ENCODE assay signal across 9 cellular contexts in genomic region chr13:110309159-110309476, GRCh38. TPM values are rescaled to one million over a fixed set of nuclear protein-coding genes. Genes with fewer than 3 reads are reported as not detected.
DNase-seq lines count a peak whose midpoint lies in the region; ATAC-seq and TF ChIP-seq lines count a peak whose summit lies in the region.
"Had no signal": no experiment of that assay in that cellular context is flagged by ENCODE, and none has a peak within 500 bp of the region (broad histone marks: within the 10 kb centered on the region; RNA-seq: fewer than 3 reads in every experiment).

No MANE protein-coding gene starts in this region.

- no peak for DNase-seq in fibroblast of mammary gland (ENCODE audit: low read depth)
- peak; percentile 29 for DNase-seq in type B pancreatic cell (ENCODE audit: extremely low spot score, unreplicated experiment)
- no peak for DNase-seq in NCI-H1436 (lab: John Stamatoyannopoulos, UW)
- DNase-seq in activated T-cell treated with anti-CD3 and anti-CD28 coated beads for 4 hours: no peak
- DNase-seq: NCI-H2171 treated with DMSO at 0.1 percent for 48 hours had no signal

- H3K4me3 Mint-ChIP-seq in nephron (peak overlapping the region; percentile 98 to 99 (median 98)), type B pancreatic cell (peak overlapping the region; percentile 96)
- H3K4me3 Mint-ChIP-seq in activated T-helper 17 cell treated with anti-CD3 and anti-CD28 coated beads, Interleukin-2, amount 50 U/mL, for 72 hours: no peak overlapping the region
- H3K4me3 Mint-ChIP-seq: IgD-negative memory B cell had no signal

- TF ChIP-seq CTCF in WI38 (IDR thresholded peaks at IDR 0.05; ENCODE audit: low read depth, low read length) (no peak), fibroblast of mammary gland (conservative IDR thresholded peaks at IDR 0.05; ENCODE audit: control insufficient read depth, insufficient read depth, low read depth, low read length) (no peak), nephron (IDR thresholded peaks at IDR 0.05; ENCODE audit: unreplicated experiment in 3 of 3) (no peak), type B pancreatic cell (conservative IDR thresholded peaks at IDR 0.05) (no peak)

- no peak for ATAC-seq in activated T-helper 17 cell treated with anti-CD3 and anti-CD28 coated beads, Interleukin-2, amount 50 U/mL, for 72 hours (replicated peaks)

- H3K27ac Mint-ChIP-seq in nephron (peak overlapping the region; percentile 93 to 98 (median 97)), type B pancreatic cell (peak overlapping the region; percentile 86)
- H3K27ac Mint-ChIP-seq in activated T-helper 17 cell treated with anti-CD3 and anti-CD28 coated beads, Interleukin-2, amount 50 U/mL, for 72 hours: no peak overlapping the region

- H3K27me3 Mint-ChIP-seq in nephron (ENCODE audit: low read depth) (no peaks in the 10 kb centered on the region), type B pancreatic cell (peaks cover 33% of the 10 kb centered on the region)
- peaks cover 58% of the 10 kb centered on the region for H3K27me3 Mint-ChIP-seq in activated T-helper 17 cell treated with anti-CD3 and anti-CD28 coated beads, Interleukin-2, amount 50 U/mL, for 72 hours

- peak overlapping the region; percentile 91 for H3K4me3 ChIP-seq in WI38 (ENCODE audit: low read depth, low read length)
- peak overlapping the region; percentile 77 for H3K4me3 ChIP-seq in fibroblast of mammary gland (ENCODE audit: control insufficient read depth, low read depth, low read length)

- H3K4me1 Mint-ChIP-seq in nephron (peaks cover 56% of the 10 kb centered on the region), type B pancreatic cell (ENCODE audit: unreplicated experiment) (peaks cover 44% of the 10 kb centered on the region)
- peaks cover 4% of the 10 kb centered on the region for H3K4me1 Mint-ChIP-seq in activated T-helper 17 cell treated with anti-CD3 and anti-CD28 coated beads, Interleukin-2, amount 50 U/mL, for 72 hours

- H3K36me3 Mint-ChIP-seq in nephron (ENCODE audit: low read depth): peaks cover 18% of the 10 kb centered on the region
- peaks cover 8% of the 10 kb centered on the region for H3K36me3 Mint-ChIP-seq in type B pancreatic cell
- H3K36me3 Mint-ChIP-seq in activated T-helper 17 cell treated with anti-CD3 and anti-CD28 coated beads, Interleukin-2, amount 50 U/mL, for 72 hours (ENCODE audit: low read depth): no peaks in the 10 kb centered on the region
- H3K36me3 Mint-ChIP-seq: IgD-negative memory B cell had no signal

- H3K9me3 Mint-ChIP-seq in nephron: no peaks in the 10 kb centered on the region
- H3K9me3 Mint-ChIP-seq in type B pancreatic cell: no peaks in the 10 kb centered on the region
- no peaks in the 10 kb centered on the region for H3K9me3 Mint-ChIP-seq in activated T-helper 17 cell treated with anti-CD3 and anti-CD28 coated beads, Interleukin-2, amount 50 U/mL, for 72 hours

RNA-seq across cellular contexts. Expression of gene COL4A2, which starts 2.0 kb away (rescaled TPM):
- 38.6 and 145 TPM in 2 replicates for total RNA-seq in type B pancreatic cell (ENCODE audit: low replicate concordance)
- under 1 TPM in 1 of 2 donors, not detected in 1; 0.56 TPM for total RNA-seq in activated T-helper 17 cell treated with anti-CD3 and anti-CD28 coated beads, Interleukin-2, amount 50 U/mL, for 72 hours

RNA-seq across cellular contexts. Expression of gene COL4A1, which starts 2.2 kb away (rescaled TPM):
- total RNA-seq in type B pancreatic cell (ENCODE audit: low replicate concordance): 20.4 and 83.6 TPM in 2 replicates
- total RNA-seq in activated T-helper 17 cell treated with anti-CD3 and anti-CD28 coated beads, Interleukin-2, amount 50 U/mL, for 72 hours: not detected

Comparison
In these comparisons a context has a peak if more than half of its experiments do, and no peak if none do; other contexts are left out.
1. RNA of gene COL4A2, which starts 2.0 kb away (total RNA-seq): 38.6 to 145 TPM in type B pancreatic cell; 0.56 TPM in activated T-helper 17 cell treated with anti-CD3 and anti-CD28 coated beads, Interleukin-2, amount 50 U/mL, for 72 hours; every median in the first group is over 10 times any median in the second.
2. RNA of gene COL4A1, which starts 2.2 kb away (total RNA-seq): 20.4 to 83.6 TPM in type B pancreatic cell; not detected in activated T-helper 17 cell treated with anti-CD3 and anti-CD28 coated beads, Interleukin-2, amount 50 U/mL, for 72 hours; every median in the first group is over 10 times any median in the second.